In genomic region chr4:94892051-94892450, GRCh38 we compare ENCODE assay signal across 22 cellular contexts.
DNase-seq lines count a peak whose midpoint lies in the region; ATAC-seq and TF ChIP-seq lines count a peak whose summit lies in the region.
"Had no signal": no experiment of that assay in that cellular context is flagged by ENCODE, and none has a peak within 500 bp of the region (broad histone marks: within the 10 kb centered on the region; RNA-seq: fewer than 3 reads in every experiment).

No MANE protein-coding gene starts in this region.

- peaks cover 3% of the 10 kb centered on the region for H3K4me1 ChIP-seq in body of pancreas
- no peaks in the 10 kb centered on the region for H3K4me1 ChIP-seq in vagina
- H3K4me1 ChIP-seq: prostate gland, suprapubic skin had no signal

- H3K4me3 Mint-ChIP-seq in stimulated activated naive CD8-positive, alpha-beta T cell treated with anti-CD3 and anti-CD28 coated beads, Interleukin-15, amount 100 ng/mL, for 72 hours: no peak overlapping the region
- H3K4me3 Mint-ChIP-seq: activated CD4-positive, alpha-beta memory T cell treated with anti-CD3 and anti-CD28 coated beads for 36 hours; dendritic cell treated with granulocyte-macrophage colony-stimulating factor and Interleukin-4, amounts not matched to agents 40 ng/mL and 50 ng/mL, for 4 days; HFFc6; mesothelial cell of epicardium; neural crest cell; T-helper 1 cell treated with Interleukin-12 subunit alpha and Interleukin-12 subunit beta and Interleukin-4 antibody, amounts not matched to agents 30 μg/mL and 1 μg/mL, for 36 hours had no signal

- intact Hi-C loops in body of pancreas (cut with DNase I) (no loop called here), vagina (cut with DNase I) (no loop called here)

- no peaks in the 10 kb centered on the region for H3K9me3 Mint-ChIP-seq in stimulated activated naive CD8-positive, alpha-beta T cell treated with anti-CD3 and anti-CD28 coated beads, Interleukin-15, amount 100 ng/mL, for 72 hours
- H3K9me3 Mint-ChIP-seq: dendritic cell treated with granulocyte-macrophage colony-stimulating factor and Interleukin-4, amounts not matched to agents 40 ng/mL and 50 ng/mL, for 4 days; HFFc6; mesothelial cell of epicardium; neural crest cell; T-helper 1 cell treated with Interleukin-12 subunit alpha and Interleukin-12 subunit beta and Interleukin-4 antibody, amounts not matched to agents 30 μg/mL and 1 μg/mL, for 36 hours had no signal

- H3K27ac ChIP-seq in body of pancreas (no peak overlapping the region), vagina (no peak overlapping the region)
- H3K27ac ChIP-seq: prostate gland, suprapubic skin, VCaP had no signal

- ATAC-seq in body of pancreas (no peak), HG03432 (IDR thresholded peaks at IDR 0.05; ENCODE audit: unreplicated experiment) (no peak)
- no peak for ATAC-seq in stimulated activated naive CD8-positive, alpha-beta T cell treated with anti-CD3 and anti-CD28 coated beads, Interleukin-15, amount 100 ng/mL, for 72 hours

- no peaks in the 10 kb centered on the region for H3K4me1 Mint-ChIP-seq in stimulated activated naive CD8-positive, alpha-beta T cell treated with anti-CD3 and anti-CD28 coated beads, Interleukin-15, amount 100 ng/mL, for 72 hours
- H3K4me1 Mint-ChIP-seq: mesothelial cell of epicardium had no signal

- H3K27ac Mint-ChIP-seq in stimulated activated naive CD8-positive, alpha-beta T cell treated with anti-CD3 and anti-CD28 coated beads, Interleukin-15, amount 100 ng/mL, for 72 hours: no peak overlapping the region
- H3K27ac Mint-ChIP-seq: activated CD4-positive, alpha-beta memory T cell treated with anti-CD3 and anti-CD28 coated beads for 36 hours; dendritic cell treated with granulocyte-macrophage colony-stimulating factor and Interleukin-4, amounts not matched to agents 40 ng/mL and 50 ng/mL, for 4 days; HFFc6; mesothelial cell of epicardium; T-helper 1 cell treated with Interleukin-12 subunit alpha and Interleukin-12 subunit beta and Interleukin-4 antibody, amounts not matched to agents 30 μg/mL and 1 μg/mL, for 36 hours had no signal

- H3K9me3 ChIP-seq in body of pancreas (no peaks in the 10 kb centered on the region), vagina (no peaks in the 10 kb centered on the region)
- H3K9me3 ChIP-seq: ascending aorta, prostate gland, suprapubic skin had no signal

- H3K4me3 ChIP-seq in LNCaP clone FGC (ENCODE audit: low read depth, low read length): no peak overlapping the region
- no peak overlapping the region for H3K4me3 ChIP-seq in body of pancreas
- H3K4me3 ChIP-seq in retinal pigment epithelial cell (ENCODE audit: low read length): no peak overlapping the region
- no peak overlapping the region for H3K4me3 ChIP-seq in vagina
- H3K4me3 ChIP-seq: ascending aorta, prostate gland, smooth muscle cell, suprapubic skin had no signal

- TF ChIP-seq POLR2A in body of pancreas (IDR thresholded peaks at IDR 0.05) (no peak), vagina (IDR thresholded peaks at IDR 0.05) (no peak)

- H3K36me3 ChIP-seq in body of pancreas (replicated peaks in 1 of 2; ENCODE audit: insufficient read depth in 1 of 2, low read depth in 2 of 2) (no peaks in the 10 kb centered on the region), vagina (no peaks in the 10 kb centered on the region)
- H3K36me3 ChIP-seq: ascending aorta, prostate gland, suprapubic skin had no signal

- TF ChIP-seq CTCF in LNCaP clone FGC (IDR thresholded peaks at IDR 0.05; ENCODE audit: control insufficient read depth, extremely low read depth, insufficient read depth) (peak; percentile 50), body of pancreas (IDR thresholded peaks at IDR 0.05) (no peak), retinal pigment epithelial cell (conservative IDR thresholded peaks at IDR 0.05; ENCODE audit: low read depth, low read length) (peak; percentile 6), vagina (IDR thresholded peaks at IDR 0.05) (no peak)

- H3K27me3 Mint-ChIP-seq in stimulated activated naive CD8-positive, alpha-beta T cell treated with anti-CD3 and anti-CD28 coated beads, Interleukin-15, amount 100 ng/mL, for 72 hours: no peaks in the 10 kb centered on the region
- H3K27me3 Mint-ChIP-seq: activated CD4-positive, alpha-beta memory T cell treated with anti-CD3 and anti-CD28 coated beads for 36 hours; dendritic cell treated with granulocyte-macrophage colony-stimulating factor and Interleukin-4, amounts not matched to agents 40 ng/mL and 50 ng/mL, for 4 days had no signal

- 45 to 49% methylated on average over 7 of the region's 7 CpGs for WGBS in body of pancreas, 2 donors

- DNase-seq in DMS 273 (lab: John Stamatoyannopoulos, UW; ENCODE audit: unreplicated experiment) (peak; percentile 87), LNCaP clone FGC (ENCODE audit: low read depth) (peak; percentile 85), body of pancreas (peak in 3 of 4 donors; percentile 5 to 20 (median 13)), retinal pigment epithelial cell (ENCODE audit: low read depth) (no peak), vagina (ENCODE audit: extremely low spot score in 2 of 2) (no peak)
- DNase-seq in stimulated activated naive CD8-positive, alpha-beta T cell treated with anti-CD3 and anti-CD28 coated beads, Interleukin-15, amount 100 ng/mL, for 72 hours: no peak
- DNase-seq: activated CD4-positive, alpha-beta memory T cell treated with anti-CD3 and anti-CD28 coated beads for 36 hours; activated naive CD4-positive, alpha-beta T cell treated with anti-CD3 and anti-CD28 coated beads, Interleukin-2, amount 50 U/mL, for 16 hours; HFFc6; NCI-H1694; NCI-H345; stimulated activated CD4-positive, alpha-beta T cell treated with anti-CD3 and anti-CD28 coated beads, Interleukin-4, amount 100 ng/mL, for 4 hours had no signal

- H3K27me3 ChIP-seq in body of pancreas (no peaks in the 10 kb centered on the region), vagina (no peaks in the 10 kb centered on the region)
- H3K27me3 ChIP-seq: ascending aorta, suprapubic skin had no signal

Comparison
In these comparisons a context has a peak if more than half of its experiments do, and no peak if none do; other contexts are left out.
1. DNase-seq: peak in DMS 273 (single experiment), LNCaP clone FGC (single experiment) and body of pancreas (3 of 4); none in retinal pigment epithelial cell (single experiment), vagina (0 of 2) and stimulated activated naive CD8-positive, alpha-beta T cell treated with anti-CD3 and anti-CD28 coated beads, Interleukin-15, amount 100 ng/mL, for 72 hours (0 of 2).
2. CTCF ChIP-seq: peak in LNCaP clone FGC (single experiment) and retinal pigment epithelial cell (single experiment); none in body of pancreas (0 of 7) and vagina (0 of 3).